Comparison of ENCODE assay signal across 1 cellular context in genomic region chr6:56370591-56371198, GRCh38.
TF ChIP-seq lines count a peak whose summit lies in the region.

No MANE protein-coding gene starts in this region.

TF ChIP-seq in HepG2, 621 proteins besides CTCF, POLR2A, EP300 and RAD21 (continued from another document and continues in another):
- TF ChIP-seq ZSCAN31 (CRISPR knock-in tag; IDR thresholded peaks at IDR 0.05; ENCODE audit: low read depth) (no peak), ZNF598 (CRISPR knock-in tag; IDR thresholded peaks at IDR 0.05; ENCODE audit: borderline replicate concordance) (no peak), MTERF4 (CRISPR knock-in tag; IDR thresholded peaks at IDR 0.05) (no peak), ZZZ3 (CRISPR knock-in tag; IDR thresholded peaks at IDR 0.05; ENCODE audit: borderline replicate concordance) (no peak), NCOA5 (CRISPR knock-in tag; IDR thresholded peaks at IDR 0.05) (no peak), KDM2A (CRISPR knock-in tag; IDR thresholded peaks at IDR 0.05; ENCODE audit: borderline replicate concordance, low read depth) (no peak), ZFP37 (CRISPR knock-in tag; IDR thresholded peaks at IDR 0.05; ENCODE audit: borderline replicate concordance) (no peak), ZNF547 (CRISPR knock-in tag; IDR thresholded peaks at IDR 0.05) (no peak), PCBP2 (optimal IDR thresholded peaks at IDR 0.05; ENCODE audit: low read depth, low read length, poor library complexity, severe bottlenecking) (no peak), ZNF207 (IDR thresholded peaks at IDR 0.05; ENCODE audit: borderline replicate concordance) (no peak), ZNF572 (CRISPR knock-in tag; IDR thresholded peaks at IDR 0.05) (no peak), ZNF644 (CRISPR knock-in tag; IDR thresholded peaks at IDR 0.05; ENCODE audit: low read depth) (no peak), KAT8 (CRISPR knock-in tag; IDR thresholded peaks at IDR 0.05) (no peak), SKIL (CRISPR knock-in tag; IDR thresholded peaks at IDR 0.05; ENCODE audit: borderline replicate concordance) (no peak), ZNF674 (CRISPR knock-in tag; IDR thresholded peaks at IDR 0.05; ENCODE audit: low read depth) (no peak), ZFY (CRISPR knock-in tag; IDR thresholded peaks at IDR 0.05) (peak; percentile 12; the same call in 1 of the 2 replicates), RARA (CRISPR knock-in tag; IDR thresholded peaks at IDR 0.05) (no peak), MIXL1 (CRISPR knock-in tag; IDR thresholded peaks at IDR 0.05) (0 out of 2 replicates have a peak, but pooled peaks have one; percentile 18), HOXA9 (CRISPR knock-in tag; IDR thresholded peaks at IDR 0.05; ENCODE audit: borderline replicate concordance) (no peak), HNRNPL (IDR thresholded peaks at IDR 0.05; ENCODE audit: low read depth, low read length) (no peak), HMG20A (CRISPR knock-in tag; IDR thresholded peaks at IDR 0.05; ENCODE audit: borderline replicate concordance) (0 out of 2 replicates have a peak, but pooled peaks have one; percentile 11), ZNF749 (CRISPR knock-in tag; IDR thresholded peaks at IDR 0.05; ENCODE audit: borderline replicate concordance) (no peak), ZNF646 (CRISPR knock-in tag; IDR thresholded peaks at IDR 0.05) (no peak), RCOR2 (CRISPR knock-in tag; IDR thresholded peaks at IDR 0.05) (0 out of 2 replicates have a peak, but pooled peaks have one; percentile 31), SALL1 (CRISPR knock-in tag; IDR thresholded peaks at IDR 0.05) (no peak), ATF4 (CRISPR knock-in tag; IDR thresholded peaks at IDR 0.05) (peak in 1 of 2 experiments; percentile 73; a peak in 2 of 4 replicates), SMAD3 (CRISPR knock-in tag; IDR thresholded peaks at IDR 0.05) (no peak), NFATC3 (CRISPR knock-in tag; IDR thresholded peaks at IDR 0.05) (no peak), YEATS2 (CRISPR knock-in tag; IDR thresholded peaks at IDR 0.05; ENCODE audit: borderline replicate concordance) (no peak), ZNF136 (CRISPR knock-in tag; IDR thresholded peaks at IDR 0.05; ENCODE audit: low read depth) (no peak), HNF4A (CRISPR knock-in tag; IDR thresholded peaks at IDR 0.05) (no peak), ZNF570 (CRISPR knock-in tag; IDR thresholded peaks at IDR 0.05; ENCODE audit: borderline replicate concordance) (no peak), ZNF451 (CRISPR knock-in tag; IDR thresholded peaks at IDR 0.05) (no peak), ZNF614 (CRISPR knock-in tag; IDR thresholded peaks at IDR 0.05; ENCODE audit: borderline replicate concordance) (0 out of 2 replicates have a peak, but pooled peaks have one; percentile 9), ZFX (CRISPR knock-in tag; IDR thresholded peaks at IDR 0.05; ENCODE audit: low read depth) (no peak), REXO4 (CRISPR knock-in tag; IDR thresholded peaks at IDR 0.05; ENCODE audit: borderline replicate concordance) (no peak), CHD4 (IDR thresholded peaks at IDR 0.05; ENCODE audit: borderline replicate concordance, low read length) (0 out of 2 replicates have a peak, but pooled peaks have one; percentile 24), ZKSCAN1 (IDR thresholded peaks at IDR 0.05; ENCODE audit: low read length) (no peak), PHF21A (CRISPR knock-in tag; IDR thresholded peaks at IDR 0.05) (0 out of 2 replicates have a peak, but pooled peaks have one; percentile 22), ZNF574 (CRISPR knock-in tag; IDR thresholded peaks at IDR 0.05) (no peak), NR0B2 (CRISPR knock-in tag; IDR thresholded peaks at IDR 0.05) (no peak), ARID5B (CRISPR knock-in tag; IDR thresholded peaks at IDR 0.05) (peak; percentile 7; the same call in 1 of the 2 replicates), SNAPC5 (CRISPR knock-in tag; IDR thresholded peaks at IDR 0.05; ENCODE audit: borderline replicate concordance) (no peak), ZNF235 (CRISPR knock-in tag; IDR thresholded peaks at IDR 0.05; ENCODE audit: borderline replicate concordance) (no peak), NONO (IDR thresholded peaks at IDR 0.05) (no peak), NONO (CRISPR knock-in tag; conservative IDR thresholded peaks at IDR 0.05) (0 out of 2 replicates have a peak, but pooled peaks have one; percentile 4), NFIC (IDR thresholded peaks at IDR 0.05; ENCODE audit: low read length) (peak; percentile 76)
